Comparison of ENCODE assay signal across 8 cellular contexts in genomic region chr1:29202584-29203340, GRCh38. TPM values are rescaled to one million over a fixed set of nuclear protein-coding genes. Genes with fewer than 3 reads are reported as not detected.
DNase-seq lines count a peak whose midpoint lies in the region; ATAC-seq and FAIRE-seq lines count a peak whose summit lies in the region.

No MANE protein-coding gene starts in this region.

- H3K4me1 ChIP-seq in SJCRH30 (peaks cover 21% of the 10 kb centered on the region), subcutaneous abdominal adipose tissue (ENCODE audit: control insufficient read depth in 5 of 5, insufficient read depth in 5 of 5, low read length in 5 of 5) (peaks cover 6 to 18% (median 13%) of the 10 kb centered on the region in 5 donors)

- H3K27me3 ChIP-seq in SJCRH30, result no peaks in the 10 kb centered on the region
- H3K27me3 ChIP-seq in subcutaneous abdominal adipose tissue (ENCODE audit: control insufficient read depth in 5 of 5, insufficient read depth in 4 of 5, low read length in 5 of 5), result no peaks in the 10 kb centered on the region

- H3K36me3 ChIP-seq in SJCRH30, result peaks cover 23% of the 10 kb centered on the region
- H3K36me3 ChIP-seq in subcutaneous abdominal adipose tissue (ENCODE audit: control insufficient read depth in 5 of 5, insufficient read depth in 5 of 5, low read length in 5 of 5), result peaks cover 7 to 70% (median 49%) of the 10 kb centered on the region in 5 donors

- H3K27ac ChIP-seq in SJCRH30, result peak overlapping the region; percentile 83
- H3K27ac ChIP-seq in subcutaneous abdominal adipose tissue (ENCODE audit: low read depth, low read length), result peak overlapping the region; percentile 79

- peak; percentile 83 for FAIRE-seq in frontal cortex (lab: Jason Lieb, UNC)

- no peaks in the 10 kb centered on the region for H3K9me3 ChIP-seq in SJCRH30 (replicated peaks)
- H3K9me3 ChIP-seq in subcutaneous abdominal adipose tissue (ENCODE audit: control insufficient read depth in 5 of 5, low read length in 5 of 5), result no peaks in the 10 kb centered on the region

- DNase-seq in CD1c-positive myeloid dendritic cell (ENCODE audit: extremely low spot score), result peak; percentile 94
- peak; percentile 93 for DNase-seq in MV-4-11 (lab: John Stamatoyannopoulos, UW)
- peak; percentile 96 to 99 for DNase-seq in SJCRH30
- peak; percentile 94 for DNase-seq in activated gamma-delta T cell treated with Interleukin-2 at 50 U/mL for 16 hours
- peak; percentile 68 to 93 for DNase-seq in frontal cortex (ENCODE audit: low spot score in 2 of 2)
- peak; percentile 20 to 95 (median 77) for DNase-seq in nucleus accumbens (lab: John Stamatoyannopoulos, UW)

- peak; percentile 88 for ATAC-seq in GM21737 (IDR thresholded peaks at IDR 0.05; ENCODE audit: unreplicated experiment)

- no peak overlapping the region for H3K4me3 ChIP-seq in SJCRH30
- H3K4me3 ChIP-seq in subcutaneous abdominal adipose tissue (ENCODE audit: low read depth in 1 of 5, low read length in 5 of 5), result peak overlapping the region in 1 of 5 donors; percentile 9

- peak overlapping the region in 1 of 5 donors; percentile 49 for H3K9ac ChIP-seq in subcutaneous abdominal adipose tissue (ENCODE audit: low read length in 5 of 5)

RNA-seq across cellular contexts. Expression of gene SRSF4, which starts 21.1 kb away (rescaled TPM):
- 93.6 and 102 TPM in 2 replicates for total RNA-seq in SJCRH30 (2014; rRNA removed; shearing (Covaris generic))
- total RNA-seq in frontal cortex, result 49.7 TPM

RNA-seq across cellular contexts. Expression of gene MECR, which starts 28.0 kb away (rescaled TPM):
- 18.9 and 25.4 TPM in 2 replicates for total RNA-seq in SJCRH30 (2014; rRNA removed; shearing (Covaris generic))
- total RNA-seq in frontal cortex, result 13.5 TPM

RNA-seq across cellular contexts. Expression of gene PTPRU, which starts 33.6 kb away (rescaled TPM):
- 12.3 and 16.3 TPM in 2 replicates for total RNA-seq in SJCRH30 (2014; rRNA removed; shearing (Covaris generic))
- 30.2 TPM for total RNA-seq in frontal cortex
